ENCODE assay signal across 21 cellular contexts in the genomic region with DNA sequence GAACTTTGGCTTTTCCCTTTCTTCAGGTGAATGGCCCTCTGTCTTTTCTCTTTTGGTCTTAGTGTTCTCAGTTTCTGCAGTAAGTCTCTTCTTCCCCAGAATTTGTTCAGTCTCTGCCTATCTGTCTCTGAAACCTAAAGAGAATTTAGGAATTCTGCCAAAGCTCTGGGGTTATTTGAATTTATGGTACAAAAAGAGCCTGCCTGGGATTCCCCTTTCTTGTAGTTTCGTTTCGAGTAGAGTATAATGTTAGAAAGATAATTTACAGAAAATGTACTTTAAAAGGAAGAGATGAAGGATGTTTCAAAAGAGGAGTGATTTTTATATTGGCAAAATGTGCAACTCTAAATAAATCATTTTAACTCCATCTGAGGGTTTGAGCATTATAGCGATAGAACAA.
DNase-seq lines count a peak whose midpoint lies in the region; ATAC-seq and TF ChIP-seq lines count a peak whose summit lies in the region.
"Had no signal": no experiment of that assay in that cellular context is flagged by ENCODE, and none has a peak within 500 bp of the region (broad histone marks: within the 10 kb centered on the region; RNA-seq: fewer than 3 reads in every experiment).

No MANE protein-coding gene starts in this region.

- H3K27ac Mint-ChIP-seq in activated naive CD8-positive, alpha-beta T cell treated with anti-CD3 and anti-CD28 coated beads, Interleukin-2, amount 10 ng/mL, durations not matched to agents 7 days and 5 days: peak overlapping the region; percentile 19
- H3K27ac Mint-ChIP-seq in activated naive CD8-positive, alpha-beta T cell treated with anti-CD3 and anti-CD28 coated beads for 36 hours: no peak overlapping the region
- peak overlapping the region in 1 of 2 donors; percentile 13 for H3K27ac Mint-ChIP-seq in stimulated activated naive CD8-positive, alpha-beta T cell treated with anti-CD3 and anti-CD28 coated beads, Interleukin-15, amount 100 ng/mL, for 72 hours
- H3K27ac Mint-ChIP-seq: neural progenitor cell had no signal

- H3K4me1 ChIP-seq in OCI-LY3 (ENCODE audit: low read length): peaks cover 16% of the 10 kb centered on the region
- H3K4me1 ChIP-seq: gastroesophageal sphincter, lower lobe of right lung, neural progenitor cell, prostate gland had no signal

- peak overlapping the region; percentile 6; the same call in 1 of the 2 replicates for H3K4me3 ChIP-seq in OCI-LY3 (ENCODE audit: low read length)
- H3K4me3 ChIP-seq: gastroesophageal sphincter, K562, lower lobe of right lung, mucosa of descending colon, neural progenitor cell, prostate gland had no signal

- peak overlapping the region; percentile 49 for H3K4me2 ChIP-seq in OCI-LY3 (ENCODE audit: low read length)
- H3K4me2 ChIP-seq: neural progenitor cell had no signal

- no peaks in the 10 kb centered on the region for H3K9me3 ChIP-seq in OCI-LY3 (ENCODE audit: insufficient read depth, low read length)
- H3K9me3 ChIP-seq: gastroesophageal sphincter, lower lobe of right lung, mucosa of descending colon, prostate gland had no signal

- peak overlapping the region; percentile 19; the same call in 1 of the 2 replicates for H3K27ac ChIP-seq in OCI-LY3 (ENCODE audit: low read length)
- H3K27ac ChIP-seq: gastroesophageal sphincter, lower lobe of right lung, neural progenitor cell, prostate gland had no signal

- 0 out of 2 replicates have a peak, but pooled peaks cover 3% of the 10 kb centered on the region for H3K27me3 ChIP-seq in OCI-LY3 (ENCODE audit: low read depth, low read length)
- H3K27me3 ChIP-seq: gastroesophageal sphincter, neural progenitor cell had no signal

- no peaks in the 10 kb centered on the region for H3K27me3 Mint-ChIP-seq in activated naive CD8-positive, alpha-beta T cell treated with anti-CD3 and anti-CD28 coated beads, Interleukin-2, amount 10 ng/mL, durations not matched to agents 7 days and 5 days
- no peaks in the 10 kb centered on the region for H3K27me3 Mint-ChIP-seq in activated naive CD8-positive, alpha-beta T cell treated with anti-CD3 and anti-CD28 coated beads for 36 hours
- H3K27me3 Mint-ChIP-seq in stimulated activated naive CD8-positive, alpha-beta T cell treated with anti-CD3 and anti-CD28 coated beads, Interleukin-15, amount 100 ng/mL, for 72 hours: no peaks in the 10 kb centered on the region
- H3K27me3 Mint-ChIP-seq: T-cell had no signal

- peak overlapping the region; percentile 67 for H3K4me3 Mint-ChIP-seq in activated naive CD8-positive, alpha-beta T cell treated with anti-CD3 and anti-CD28 coated beads, Interleukin-2, amount 10 ng/mL, durations not matched to agents 7 days and 5 days
- H3K4me3 Mint-ChIP-seq in activated naive CD8-positive, alpha-beta T cell treated with anti-CD3 and anti-CD28 coated beads for 36 hours: no peak overlapping the region
- H3K4me3 Mint-ChIP-seq in stimulated activated naive CD8-positive, alpha-beta T cell treated with anti-CD3 and anti-CD28 coated beads, Interleukin-15, amount 100 ng/mL, for 72 hours: peak overlapping the region; percentile 36 to 45
- H3K4me3 Mint-ChIP-seq: neural progenitor cell had no signal

- H4K20me1 ChIP-seq in OCI-LY3 (ENCODE audit: insufficient read depth, low read length): no peaks in the 10 kb centered on the region

- peaks cover 9% of the 10 kb centered on the region for H3K9me3 Mint-ChIP-seq in activated naive CD8-positive, alpha-beta T cell treated with anti-CD3 and anti-CD28 coated beads, Interleukin-2, amount 10 ng/mL, durations not matched to agents 7 days and 5 days
- no peaks in the 10 kb centered on the region for H3K9me3 Mint-ChIP-seq in activated naive CD8-positive, alpha-beta T cell treated with anti-CD3 and anti-CD28 coated beads for 36 hours
- H3K9me3 Mint-ChIP-seq in stimulated activated naive CD8-positive, alpha-beta T cell treated with anti-CD3 and anti-CD28 coated beads, Interleukin-15, amount 100 ng/mL, for 72 hours: peaks cover 7 to 9% of the 10 kb centered on the region in 2 donors
- H3K9me3 Mint-ChIP-seq: neural progenitor cell had no signal

- no peak for TF ChIP-seq CTCF in OCI-LY3 (IDR thresholded peaks at IDR 0.05; ENCODE audit: low read depth, low read length)

- no peak overlapping the region for H2AFZ ChIP-seq in OCI-LY3 (ENCODE audit: low read depth, low read length)
- H2AFZ ChIP-seq: neural progenitor cell had no signal

- H3K36me3 Mint-ChIP-seq in activated naive CD8-positive, alpha-beta T cell treated with anti-CD3 and anti-CD28 coated beads, Interleukin-2, amount 10 ng/mL, durations not matched to agents 7 days and 5 days: peaks cover 14% of the 10 kb centered on the region
- peaks cover 2% of the 10 kb centered on the region for H3K36me3 Mint-ChIP-seq in activated naive CD8-positive, alpha-beta T cell treated with anti-CD3 and anti-CD28 coated beads for 36 hours
- H3K36me3 Mint-ChIP-seq: neural progenitor cell, T-cell had no signal

- H3K4me1 Mint-ChIP-seq in activated naive CD8-positive, alpha-beta T cell treated with anti-CD3 and anti-CD28 coated beads, Interleukin-2, amount 10 ng/mL, durations not matched to agents 7 days and 5 days: peaks cover 27% of the 10 kb centered on the region
- H3K4me1 Mint-ChIP-seq in activated naive CD8-positive, alpha-beta T cell treated with anti-CD3 and anti-CD28 coated beads for 36 hours: peaks cover 35% of the 10 kb centered on the region
- H3K4me1 Mint-ChIP-seq in stimulated activated naive CD8-positive, alpha-beta T cell treated with anti-CD3 and anti-CD28 coated beads, Interleukin-15, amount 100 ng/mL, for 72 hours: peaks cover 36% of the 10 kb centered on the region
- H3K4me1 Mint-ChIP-seq: neural progenitor cell had no signal

- no peaks in the 10 kb centered on the region for H3K36me3 ChIP-seq in OCI-LY3 (replicated peaks; ENCODE audit: low read depth, low read length)
- H3K36me3 ChIP-seq: gastroesophageal sphincter, lower lobe of right lung, neural progenitor cell, prostate gland had no signal

- no peaks in the 10 kb centered on the region for H3K79me2 ChIP-seq in OCI-LY3 (ENCODE audit: low read length)

- ATAC-seq in activated naive CD8-positive, alpha-beta T cell treated with anti-CD3 and anti-CD28 coated beads, Interleukin-2, amount 10 ng/mL, durations not matched to agents 7 days and 5 days (ENCODE audit: low read depth): no peak
- ATAC-seq in GM21390 (IDR thresholded peaks at IDR 0.05; ENCODE audit: unreplicated experiment): peak; percentile 65
- no peak for ATAC-seq in stimulated activated naive CD8-positive, alpha-beta T cell treated with anti-CD3 and anti-CD28 coated beads, Interleukin-15, amount 100 ng/mL, for 72 hours
- ATAC-seq: gastroesophageal sphincter, K562, lower lobe of right lung, mucosa of descending colon, Panc1, T-cell had no signal

- no peak for DNase-seq in activated naive CD8-positive, alpha-beta T cell treated with anti-CD3 and anti-CD28 coated beads, Interleukin-2, amount 10 ng/mL, durations not matched to agents 7 days and 5 days
- DNase-seq in activated naive CD8-positive, alpha-beta T cell treated with anti-CD3 and anti-CD28 coated beads for 36 hours: no peak
- no peak for DNase-seq in stimulated activated naive CD8-positive, alpha-beta T cell treated with anti-CD3 and anti-CD28 coated beads, Interleukin-15, amount 100 ng/mL, for 72 hours
- no peak for DNase-seq in occipital lobe (lab: John Stamatoyannopoulos, UW)
- no peak for DNase-seq in DMS53 treated with DMSO at 0.1 percent for 48 hours (lab: John Stamatoyannopoulos, UW; ENCODE audit: unreplicated experiment)
- DNase-seq: activated CD4-positive, alpha-beta T cell treated with anti-CD3 and anti-CD28 coated beads, Interleukin-2, amount 50 U/mL, for 48 hours; activated T-cell treated with anti-CD3 and anti-CD28 coated beads, Interleukin-2, amount 50 U/mL, for 48 hours; DMS53; lower lobe of right lung; mucosa of descending colon; NCI-H1436; SIG-M5; stimulated activated CD8-positive, alpha-beta memory T cell treated with anti-CD3 and anti-CD28 coated beads, Interleukin-4, amount 100 ng/mL, for 48 hours; T-cell had no signal

- POLR2A ChIA-PET in activated naive CD8-positive, alpha-beta T cell treated with anti-CD3 and anti-CD28 coated beads, Interleukin-2, amount 10 ng/mL, durations not matched to agents 7 days and 5 days (lab: Charles Lee): no interaction called here

- H3K9ac ChIP-seq in OCI-LY3 (ENCODE audit: low read length): no peak overlapping the region
- H3K9ac ChIP-seq: neural progenitor cell had no signal
